ENCODE assay signal across 12 cellular contexts in the genomic region with DNA sequence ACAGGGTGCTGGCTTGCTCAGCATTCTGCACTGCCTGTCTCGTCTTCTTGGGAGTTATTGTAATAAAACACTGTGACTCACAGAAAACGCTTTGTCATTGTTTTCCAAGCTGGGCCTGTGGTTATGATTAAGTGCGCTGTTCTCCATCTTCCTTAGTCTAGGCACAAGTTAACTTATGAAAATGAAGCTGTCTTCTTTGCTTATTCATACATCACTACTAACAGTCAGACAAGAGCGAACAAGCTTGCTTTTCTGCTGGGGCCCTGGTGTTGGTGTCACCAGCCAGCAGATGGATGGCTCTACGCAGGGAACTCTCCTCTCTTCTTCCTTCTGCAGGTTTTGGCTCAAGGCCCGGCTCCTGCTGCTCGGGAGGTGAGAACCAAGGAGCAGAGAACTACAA.
DNase-seq lines count a peak whose midpoint lies in the region; ATAC-seq and TF ChIP-seq lines count a peak whose summit lies in the region.
"Had no signal": no experiment of that assay in that cellular context is flagged by ENCODE, and none has a peak within 500 bp of the region (broad histone marks: within the 10 kb centered on the region; RNA-seq: fewer than 3 reads in every experiment).

No MANE protein-coding gene starts in this region.

- H3K27ac ChIP-seq in Panc1 (ENCODE audit: low read length), result no peak overlapping the region
- H3K27ac ChIP-seq: C4-2B, VCaP had no signal

- CTCF ChIA-PET in Panc1 (lab: Charles Lee), result no interaction called here

- H3K36me3 ChIP-seq in Panc1 (ENCODE audit: control insufficient read depth, insufficient read depth, low read length), result no peaks in the 10 kb centered on the region

- no peaks in the 10 kb centered on the region for H3K4me1 ChIP-seq in Panc1 (ENCODE audit: control insufficient read depth, insufficient read depth, low read length)

- BruUV-seq in Panc1 (replicated peaks; lab: Mats Ljungman, UMichigan), result no TSS peak

- in situ Hi-C loops in Panc1 (cut with HindIII; ENCODE audit: low pct_unique_long_range_greater_than_20kb, low sequenced_read_pairs), result no loop called here

- TF ChIP-seq CTCF in Panc1 (IDR thresholded peaks at IDR 0.05) (no peak), fibroblast of pulmonary artery (IDR thresholded peaks at IDR 0.05; ENCODE audit: low read length, missing control alignments) (no peak)

- H3K27me3 ChIP-seq in Panc1 (ENCODE audit: control insufficient read depth, insufficient read depth, low read length), result no peaks in the 10 kb centered on the region

- POLR2A ChIA-PET in Panc1 (lab: Charles Lee), result no interaction called here

- no peak overlapping the region for H3K4me3 ChIP-seq in Panc1 (ENCODE audit: low read depth in 2 of 2, low read length in 2 of 2)
- no peak overlapping the region for H3K4me3 ChIP-seq in fibroblast of pulmonary artery (replicated peaks; ENCODE audit: low read depth, low read length)

- intact Hi-C loops in Panc1 (cut with micrococcal nuclease; ENCODE audit: unreplicated experiment), result no loop called here

- no peaks in the 10 kb centered on the region for H3K9me3 ChIP-seq in Panc1 (ENCODE audit: control insufficient read depth, insufficient read depth, low read depth, low read length)

- DNase-seq in NCI-H510A treated with DMSO at 0.1 percent for 48 hours (lab: John Stamatoyannopoulos, UW) (peak; percentile 4), NCI-H510A (lab: John Stamatoyannopoulos, UW) (no peak), Panc1 (ENCODE audit: low read depth, low spot score) (peak; percentile 67), fibroblast of pulmonary artery (ENCODE audit: low read depth) (peak; percentile 78), stromal cell of bone marrow (ENCODE audit: low read depth) (peak; percentile 92), NCI-H1105 treated with DMSO at 0.1 percent for 48 hours (lab: John Stamatoyannopoulos, UW) (no peak), iPS-NIHi7 (ENCODE audit: extremely low spot score) (no peak)
- DNase-seq: NCI-H2081; stimulated activated naive CD8-positive, alpha-beta T cell treated with anti-CD3 and anti-CD28 coated beads, Interleukin-15, Interleukin-2, amounts not matched to agents 100 U/mL and 50 U/mL, for 24 hours had no signal

- ATAC-seq in Panc1 (peak; percentile 68), HG03342 (IDR thresholded peaks at IDR 0.05; ENCODE audit: unreplicated experiment) (no peak)
- ATAC-seq: stimulated activated naive CD8-positive, alpha-beta T cell treated with anti-CD3 and anti-CD28 coated beads, Interleukin-15, Interleukin-2, amounts not matched to agents 100 U/mL and 50 U/mL, for 24 hours had no signal

Comparison
In these comparisons a context has a peak if more than half of its experiments do, and no peak if none do; other contexts are left out.
1. DNase-seq: peak in NCI-H510A treated with DMSO at 0.1 percent for 48 hours (single experiment), Panc1 (single experiment), fibroblast of pulmonary artery (single experiment) and stromal cell of bone marrow (single experiment); none in NCI-H510A (single experiment), NCI-H1105 treated with DMSO at 0.1 percent for 48 hours (single experiment) and iPS-NIHi7 (single experiment).